ENCODE assay signal across 13 cellular contexts in the genomic region with DNA sequence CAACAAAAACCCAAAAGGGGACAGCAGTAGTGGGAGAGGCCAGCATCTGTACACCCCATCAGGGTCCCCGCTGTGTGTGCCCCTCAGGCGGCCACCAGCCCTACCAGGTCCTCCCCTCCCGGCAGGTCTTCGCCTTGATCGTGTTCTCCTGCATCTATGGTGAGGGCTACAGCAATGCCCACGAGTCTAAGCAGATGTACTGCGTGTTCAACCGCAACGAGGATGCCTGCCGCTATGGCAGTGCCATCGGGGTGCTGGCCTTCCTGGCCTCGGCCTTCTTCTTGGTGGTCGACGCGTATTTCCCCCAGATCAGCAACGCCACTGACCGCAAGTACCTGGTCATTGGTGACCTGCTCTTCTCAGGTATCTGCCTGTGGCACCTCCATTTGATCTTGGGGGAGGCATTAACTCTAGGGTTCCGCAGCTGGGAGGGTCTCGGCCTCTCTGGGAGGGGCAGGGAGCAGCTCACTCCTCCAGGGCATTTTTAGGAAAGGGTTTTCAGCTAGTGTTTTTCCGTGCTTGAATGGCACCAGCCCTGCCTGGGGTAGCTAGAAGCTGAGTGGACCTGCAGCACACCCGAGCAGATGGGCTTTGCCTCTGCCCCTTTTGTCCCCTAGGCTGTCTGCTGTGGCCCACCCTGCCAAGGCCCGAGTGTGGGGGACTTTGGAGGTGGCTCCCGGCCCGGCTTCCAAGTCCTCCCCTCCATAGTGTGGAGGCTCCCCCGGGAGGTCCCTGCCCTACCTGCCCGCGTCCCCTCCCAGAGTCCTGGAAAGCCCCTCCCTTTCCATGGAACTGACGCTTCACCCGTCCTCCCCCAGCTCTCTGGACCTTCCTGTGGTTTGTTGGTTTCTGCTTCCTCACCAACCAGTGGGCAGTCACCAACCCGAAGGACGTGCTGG. TPM values are rescaled to one million over a fixed set of nuclear protein-coding genes. Genes with fewer than 3 reads are reported as not detected.
A peak's percentile ranks its signal among the peaks of the same experiment; 100 is the strongest.
DNase-seq lines count a peak whose midpoint lies in the region; ATAC-seq, FAIRE-seq and TF ChIP-seq lines count a peak whose summit lies in the region.
"Had no signal": no experiment of that assay in that cellular context is flagged by ENCODE, and none has a peak within 500 bp of the region (broad histone marks: within the 10 kb centered on the region; RNA-seq: fewer than 3 reads in every experiment).

No MANE protein-coding gene starts in this region.

- H3K27ac ChIP-seq in Peyer's patch (peak overlapping the region; percentile 79 to 97 (median 88)), H1 (ENCODE audit: low read depth, low read length) (no peak overlapping the region; the same call in 1 of the 2 replicates)

- H4K5ac ChIP-seq in H1 (ENCODE audit: insufficient read length, low read depth, low read length), result no peak overlapping the region

- no peak overlapping the region for H3K56ac ChIP-seq in H1 (replicated peaks; ENCODE audit: insufficient read length, low read depth, low read length)

- TF ChIP-seq POLR2A in Peyer's patch (IDR thresholded peaks at IDR 0.05) (no peak), H1 (IDR thresholded peaks at IDR 0.05; ENCODE audit: control extremely low read depth in 1 of 2, low read depth in 2 of 2, low read length in 2 of 2) (peak in 1 of 2 experiments; percentile 21; a peak in 1 of 3 replicates)

- no peak overlapping the region for H4K91ac ChIP-seq in H1 (replicated peaks; ENCODE audit: insufficient read length, low read length)

- peaks cover 54 to 81% of the 10 kb centered on the region in 2 donors for H3K4me1 Mint-ChIP-seq in stimulated activated naive B cell treated with anti-CD40 and anti-IgM and Interleukin-4, amounts not matched to agents 10 μg/mL and 1 μg/mL and 100 μg/mL, for 72 hours

- H3K9me3 ChIP-seq in Peyer's patch, result no peaks in the 10 kb centered on the region
- H3K9me3 ChIP-seq in H1 (ENCODE audit: insufficient read depth in 2 of 2, low read depth in 1 of 2, low read length in 1 of 2), result no peaks in the 10 kb centered on the region
- H3K9me3 ChIP-seq: left lung, sigmoid colon had no signal

- no peak for TF ChIP-seq EP300 in H1 (IDR thresholded peaks at IDR 0.05; ENCODE audit: borderline replicate concordance in 1 of 2, low read depth in 2 of 2, low read length in 2 of 2)

- no peak overlapping the region for H3K14ac ChIP-seq in H1 (ENCODE audit: insufficient read length)

- H4K8ac ChIP-seq in H1 (ENCODE audit: extremely low read depth, insufficient read depth, low read length), result peak overlapping the region; percentile 16; the same call in 1 of the 2 replicates

- no peak for TF ChIP-seq RAD21 in H1 (IDR thresholded peaks at IDR 0.05 in 1 of 2, conservative IDR thresholded peaks at IDR 0.05 in 1 of 2; ENCODE audit: low read depth in 2 of 2, low read length in 2 of 2)

- 89% methylated on average over 24 of the region's 31 CpGs; no CpG with 5 or more reads in 1 of the 2 experiments for WGBS in H1 (ENCODE audit: extremely low coverage in 1 of 2, insufficient coverage in 1 of 2, insufficient read length in 1 of 2, insufficient replicate concordance in 2 of 2, low coverage in 1 of 2, low lambda C conversion rate in 2 of 2, missing lambda C conversion rate in 1 of 2), 2 experiments

- no peaks in the 10 kb centered on the region for H3K27me3 ChIP-seq in Peyer's patch
- no peaks in the 10 kb centered on the region for H3K27me3 ChIP-seq in H1 (replicated peaks in 1 of 4; ENCODE audit: control insufficient read depth in 3 of 4, extremely low read depth in 1 of 4, insufficient read depth in 3 of 4, low read length in 3 of 4)
- H3K27me3 ChIP-seq: left lung, sigmoid colon had no signal

- H3K4me3 ChIP-seq in Peyer's patch (no peak overlapping the region), H1 (ENCODE audit: extremely low read depth in 1 of 4, insufficient read depth in 2 of 4, low read depth in 3 of 4, low read length in 4 of 4) (no peak overlapping the region)
- H3K4me3 ChIP-seq: sigmoid colon had no signal

- H3K18ac ChIP-seq in H1 (ENCODE audit: extremely low read depth, low read length), result no peak overlapping the region

- peak overlapping the region; percentile 97 for H3K27ac Mint-ChIP-seq in stimulated activated naive B cell treated with anti-CD40 and anti-IgM and Interleukin-4, amounts not matched to agents 10 μg/mL and 1 μg/mL and 100 μg/mL, for 72 hours

- no peak overlapping the region for H2BK12ac ChIP-seq in H1 (ENCODE audit: low read depth, low read length)

- peaks cover 0 to 16% (median 0%) of the 10 kb centered on the region in 3 donors for H3K36me3 ChIP-seq in Peyer's patch
- H3K36me3 ChIP-seq in H1 (ENCODE audit: control insufficient read depth in 2 of 4, insufficient read depth in 4 of 4, low read length in 3 of 4), result peaks cover 7 to 31% (median 13%) of the 10 kb centered on the region in 4 experiments; a peak in 7 of 8 replicates
- H3K36me3 ChIP-seq: sigmoid colon had no signal

- H3K23me2 ChIP-seq in H1 (ENCODE audit: low read depth, low read length), result peaks cover 5% of the 10 kb centered on the region; the same call in 1 of the 2 replicates

- H3K4me1 ChIP-seq in Peyer's patch, result peaks cover 9 to 72% (median 52%) of the 10 kb centered on the region in 4 donors
- peaks cover 5 to 39% (median 19%) of the 10 kb centered on the region in 4 experiments for H3K4me1 ChIP-seq in H1 (replicated peaks in 1 of 4; ENCODE audit: control insufficient read depth in 3 of 4, insufficient read depth in 4 of 4, low read length in 3 of 4)

- no peak overlapping the region for H2BK120ac ChIP-seq in H1 (replicated peaks; ENCODE audit: low read depth, low read length)

- CTCF ChIA-PET in H1 (lab: Charles Lee; ENCODE audit: partially characterized antibody), result interaction anchor here (0.6 to 10.0 kb wide), 6 partner anchors 15 to 585 kb away, joined by 3 to 87 read pairs (median 7); a partner anchor contains a TSS

- TF ChIP-seq CTCF in Peyer's patch (IDR thresholded peaks at IDR 0.05) (no peak), H1 (IDR thresholded peaks at IDR 0.05; ENCODE audit: control extremely low read depth in 1 of 3, insufficient read depth in 1 of 3, low read depth in 1 of 3, low read length in 3 of 3) (no peak)

- FAIRE-seq in H1 (lab: Jason Lieb, UNC), result no peak

- H3K23ac ChIP-seq in H1 (ENCODE audit: insufficient read length), result no peak overlapping the region

- no peaks in the 10 kb centered on the region for H3K27me3 Mint-ChIP-seq in stimulated activated naive B cell treated with anti-CD40 and anti-IgM and Interleukin-4, amounts not matched to agents 10 μg/mL and 1 μg/mL and 100 μg/mL, for 72 hours

- no peak overlapping the region for H2AFZ ChIP-seq in H1 (ENCODE audit: low read length)

- H3K4ac ChIP-seq in H1 (replicated peaks; ENCODE audit: insufficient read length, low read depth, low read length), result no peak overlapping the region

- no peak overlapping the region for H3K4me2 ChIP-seq in H1 (ENCODE audit: insufficient read depth in 1 of 2, low read depth in 2 of 2, low read length in 2 of 2)

- no peak overlapping the region for H2BK5ac ChIP-seq in H1 (ENCODE audit: low read depth, low read length)

- peak; percentile 63 for DNase-seq in activated CD8-positive, alpha-beta memory T cell treated with anti-CD3 and anti-CD28 coated beads, Interleukin-2, amount 50 U/mL, for 48 hours
- no peak for DNase-seq in activated CD8-positive, alpha-beta memory T cell treated with anti-CD3 and anti-CD28 coated beads, Interleukin-2, amount 50 U/mL, for 4 hours
- DNase-seq in Peyer's patch, result no peak
- DNase-seq in H1 (ENCODE audit: low read depth in 1 of 2, low spot score in 2 of 2), result no peak
- DNase-seq in stimulated activated naive B cell treated with anti-CD40 and anti-IgM and Interleukin-4, amounts not matched to agents 10 μg/mL and 1 μg/mL and 100 μg/mL, for 72 hours, result peak; percentile 76
- no peak for DNase-seq in AG20443 (ENCODE audit: low spot score)
- DNase-seq in GM19238 (ENCODE audit: insufficient read length, low spot score), result no peak
- DNase-seq: left lung; NCI-H1436; NK-92 treated with Interleukin-12 subunit alpha and Interleukin-12 subunit beta, amount 100 ng/mL, for 24 hours; sigmoid colon had no signal

- no peaks in the 10 kb centered on the region for H3K9me3 Mint-ChIP-seq in stimulated activated naive B cell treated with anti-CD40 and anti-IgM and Interleukin-4, amounts not matched to agents 10 μg/mL and 1 μg/mL and 100 μg/mL, for 72 hours

- H2AK5ac ChIP-seq in H1 (ENCODE audit: low read depth, low read length), result no peak overlapping the region

- peaks cover 15 to 16% of the 10 kb centered on the region in 2 experiments for H4K20me1 ChIP-seq in H1 (replicated peaks in 1 of 2; ENCODE audit: control insufficient read depth in 1 of 2, insufficient read depth in 2 of 2, low read length in 2 of 2)

- peak; percentile 9 to 10 for ATAC-seq in stimulated activated naive B cell treated with anti-CD40 and anti-IgM and Interleukin-4, amounts not matched to agents 10 μg/mL and 1 μg/mL and 100 μg/mL, for 72 hours (replicated peaks)
- no peak for ATAC-seq in HG02759 (IDR thresholded peaks at IDR 0.05; ENCODE audit: unreplicated experiment)

- no peak overlapping the region for H2BK15ac ChIP-seq in H1 (ENCODE audit: low read length)

- no peaks in the 10 kb centered on the region for H3K79me2 ChIP-seq in H1 (ENCODE audit: control insufficient read depth in 1 of 2, insufficient read depth in 2 of 2, low read length in 2 of 2)

- H3K4me3 Mint-ChIP-seq in stimulated activated naive B cell treated with anti-CD40 and anti-IgM and Interleukin-4, amounts not matched to agents 10 μg/mL and 1 μg/mL and 100 μg/mL, for 72 hours, result peak overlapping the region; percentile 90 to 92

- no peak overlapping the region for H3K9ac ChIP-seq in H1 (replicated peaks in 1 of 4; ENCODE audit: extremely low read depth in 1 of 4, low read depth in 3 of 4, low read length in 3 of 4)

- H2BK20ac ChIP-seq in H1 (ENCODE audit: low read length), result no peak overlapping the region

- POLR2A ChIA-PET in H1 (lab: Charles Lee; ENCODE audit: partially characterized antibody), result interaction anchor here (0.8 to 10.2 kb wide), 13 partner anchors 9 to 71 kb away, joined by 3 to 131 read pairs (median 6); a partner anchor contains a TSS

- H3K79me1 ChIP-seq in H1 (ENCODE audit: low read depth, low read length), result peaks cover 6% of the 10 kb centered on the region

- H3K36me3 Mint-ChIP-seq in stimulated activated naive B cell treated with anti-CD40 and anti-IgM and Interleukin-4, amounts not matched to agents 10 μg/mL and 1 μg/mL and 100 μg/mL, for 72 hours, result peaks cover 75 to 76% of the 10 kb centered on the region in 2 donors

RNA-seq across cellular contexts. Expression of a gene that starts 2.6 kb away (rescaled TPM):
- total RNA-seq in Peyer's patch, result 10 to 100 TPM; 51.2 to 87.2 (median 77.3) TPM
- 48.4 and 50.0 TPM in 2 replicates for total RNA-seq in H1 (2021; fragmentation: NEBNext Ultra II Directional; extraction: Animal tissue kit (Norgen Biotek cat#: 25700))
- 139 and 209 TPM in 2 replicates for polyA plus RNA-seq in H1 (2011; rRNA removed)
- polyA plus RNA-seq in H1 (2011; cell fraction: cytosol; rRNA removed), result 92.9 TPM
- 102 TPM for polyA plus RNA-seq in H1 (2011; cell fraction: nucleus; rRNA removed)
- 32.5 to 57.4 TPM (median 51.2 TPM) in 4 replicates for polyA plus RNA-seq in H1 (2012, experiment 1 of 2)
- 37.5 TPM for polyA plus RNA-seq in H1 (2012, experiment 2 of 2)
- polyA plus RNA-seq in H1 (2013, experiment 1 of 2), result 42.0 TPM
- 51.5 TPM for polyA plus RNA-seq in H1 (2013, experiment 2 of 2)
- 53.5 and 79.1 TPM in 2 replicates for polyA minus RNA-seq in H1 (2011; rRNA and poly(A)+ RNA removed)
- 28.6 TPM for polyA minus RNA-seq in H1 (2011; cell fraction: cytosol; rRNA and poly(A)+ RNA removed)
- polyA minus RNA-seq in H1 (2011; cell fraction: nucleus; rRNA and poly(A)+ RNA removed), result 27.7 TPM

RNA-seq across cellular contexts. Expression of a gene that starts 15.9 kb away (rescaled TPM):
- total RNA-seq in Peyer's patch, result 10 to 100 TPM in 2 of 4 donors, 1 to 10 TPM in 2; 6.2 to 46.2 (median 10.1) TPM
- 66.9 and 76.5 TPM in 2 replicates for total RNA-seq in H1 (2021; fragmentation: NEBNext Ultra II Directional; extraction: Animal tissue kit (Norgen Biotek cat#: 25700))
- 147 and 170 TPM in 2 replicates for polyA plus RNA-seq in H1 (2011; rRNA removed)
- 150 TPM for polyA plus RNA-seq in H1 (2011; cell fraction: cytosol; rRNA removed)
- 168 TPM for polyA plus RNA-seq in H1 (2011; cell fraction: nucleus; rRNA removed)
- polyA plus RNA-seq in H1 (2012, experiment 1 of 2), result 50.8 to 96.9 TPM (median 88.1 TPM) in 4 replicates
- polyA plus RNA-seq in H1 (2012, experiment 2 of 2), result 148 TPM
- polyA plus RNA-seq in H1 (2013, experiment 1 of 2), result 57.7 TPM
- polyA plus RNA-seq in H1 (2013, experiment 2 of 2), result 54.1 TPM
- polyA minus RNA-seq in H1 (2011; rRNA and poly(A)+ RNA removed), result 110 and 113 TPM in 2 replicates
- 54.3 TPM for polyA minus RNA-seq in H1 (2011; cell fraction: cytosol; rRNA and poly(A)+ RNA removed)
- polyA minus RNA-seq in H1 (2011; cell fraction: nucleus; rRNA and poly(A)+ RNA removed), result 42.3 TPM

RNA-seq across cellular contexts. Expression of a gene that starts 16.2 kb away (rescaled TPM):
- total RNA-seq in Peyer's patch, result 10 to 100 TPM; 28.2 to 98.2 (median 51.7) TPM
- total RNA-seq in H1 (2021; fragmentation: NEBNext Ultra II Directional; extraction: Animal tissue kit (Norgen Biotek cat#: 25700)), result 53.0 and 54.8 TPM in 2 replicates
- 49.0 and 61.6 TPM in 2 replicates for polyA plus RNA-seq in H1 (2011; rRNA removed)
- polyA plus RNA-seq in H1 (2011; cell fraction: cytosol; rRNA removed), result 63.2 TPM
- 58.5 TPM for polyA plus RNA-seq in H1 (2011; cell fraction: nucleus; rRNA removed)
- polyA plus RNA-seq in H1 (2012, experiment 1 of 2), result 47.6 to 75.1 TPM (median 68.4 TPM) in 4 replicates
- 91.1 TPM for polyA plus RNA-seq in H1 (2012, experiment 2 of 2)
- 40.1 TPM for polyA plus RNA-seq in H1 (2013, experiment 1 of 2)
- 39.2 TPM for polyA plus RNA-seq in H1 (2013, experiment 2 of 2)
- 55.5 and 83.5 TPM in 2 replicates for polyA minus RNA-seq in H1 (2011; rRNA and poly(A)+ RNA removed)
- 30.7 TPM for polyA minus RNA-seq in H1 (2011; cell fraction: cytosol; rRNA and poly(A)+ RNA removed)
- 42.0 TPM for polyA minus RNA-seq in H1 (2011; cell fraction: nucleus; rRNA and poly(A)+ RNA removed)

RNA-seq across cellular contexts. Expression of a gene that starts 24.8 kb away (rescaled TPM):
- total RNA-seq in Peyer's patch, result 1 to 10 TPM in 1 of 4 donors, not detected in 3; 1.6 TPM
- total RNA-seq in H1 (2021; fragmentation: NEBNext Ultra II Directional; extraction: Animal tissue kit (Norgen Biotek cat#: 25700)), result not detected in 2 replicates
- polyA plus RNA-seq in H1 (2011; rRNA removed), result not detected in 2 replicates
- polyA plus RNA-seq in H1 (2011; cell fraction: cytosol; rRNA removed), result not detected
- not detected for polyA plus RNA-seq in H1 (2011; cell fraction: nucleus; rRNA removed)
- not detected in 4 replicates for polyA plus RNA-seq in H1 (2012, experiment 1 of 2)
- polyA plus RNA-seq in H1 (2012, experiment 2 of 2), result not detected
- not detected for polyA plus RNA-seq in H1 (2013, experiment 1 of 2)
- not detected for polyA plus RNA-seq in H1 (2013, experiment 2 of 2)
- polyA minus RNA-seq in H1 (2011; rRNA and poly(A)+ RNA removed), result not detected in 2 replicates
- not detected for polyA minus RNA-seq in H1 (2011; cell fraction: cytosol; rRNA and poly(A)+ RNA removed)
- polyA minus RNA-seq in H1 (2011; cell fraction: nucleus; rRNA and poly(A)+ RNA removed), result not detected
- total RNA-seq: fibroblast of villous mesenchyme, left lung, sigmoid colon had no signal

RNA-seq across cellular contexts. Expression of a gene that starts 40.4 kb away (rescaled TPM):
- total RNA-seq in Peyer's patch, result 10 to 100 TPM in 3 of 4 donors, 1 to 10 TPM in 1; 10.0 to 66.8 (median 22.5) TPM
- total RNA-seq in H1 (2021; fragmentation: NEBNext Ultra II Directional; extraction: Animal tissue kit (Norgen Biotek cat#: 25700)), result 2.0 and 2.8 TPM in 2 replicates
- polyA plus RNA-seq in H1 (2011; rRNA removed), result 1.00 and 3.0 TPM in 2 replicates
- polyA plus RNA-seq in H1 (2011; cell fraction: cytosol; rRNA removed), result 0.83 TPM
- polyA plus RNA-seq in H1 (2011; cell fraction: nucleus; rRNA removed), result 5.4 TPM
- polyA plus RNA-seq in H1 (2012, experiment 1 of 2), result 1.2 to 3.1 TPM (median 1.6 TPM) in 4 replicates
- 0.49 TPM for polyA plus RNA-seq in H1 (2012, experiment 2 of 2)
- 2.3 TPM for polyA plus RNA-seq in H1 (2013, experiment 1 of 2)
- 2.6 TPM for polyA plus RNA-seq in H1 (2013, experiment 2 of 2)
- polyA minus RNA-seq in H1 (2011; rRNA and poly(A)+ RNA removed), result 0.83 and 2.0 TPM in 2 replicates
- polyA minus RNA-seq in H1 (2011; cell fraction: cytosol; rRNA and poly(A)+ RNA removed), result not detected
- polyA minus RNA-seq in H1 (2011; cell fraction: nucleus; rRNA and poly(A)+ RNA removed), result 2.7 TPM
- total RNA-seq: fibroblast of villous mesenchyme had no signal

Comparison
In these comparisons a context has a peak if more than half of its experiments do, and no peak if none do; other contexts are left out.
1. DNase-seq: peak in activated CD8-positive, alpha-beta memory T cell treated with anti-CD3 and anti-CD28 coated beads, Interleukin-2, amount 50 U/mL, for 48 hours (single experiment) and stimulated activated naive B cell treated with anti-CD40 and anti-IgM and Interleukin-4, amounts not matched to agents 10 μg/mL and 1 μg/mL and 100 μg/mL, for 72 hours (single experiment); none in activated CD8-positive, alpha-beta memory T cell treated with anti-CD3 and anti-CD28 coated beads, Interleukin-2, amount 50 U/mL, for 4 hours (single experiment), Peyer's patch (0 of 3), H1 (0 of 2), AG20443 (single experiment) and GM19238 (single experiment).